Comparison of ENCODE assay signal across 18 cellular contexts in the genomic region with DNA sequence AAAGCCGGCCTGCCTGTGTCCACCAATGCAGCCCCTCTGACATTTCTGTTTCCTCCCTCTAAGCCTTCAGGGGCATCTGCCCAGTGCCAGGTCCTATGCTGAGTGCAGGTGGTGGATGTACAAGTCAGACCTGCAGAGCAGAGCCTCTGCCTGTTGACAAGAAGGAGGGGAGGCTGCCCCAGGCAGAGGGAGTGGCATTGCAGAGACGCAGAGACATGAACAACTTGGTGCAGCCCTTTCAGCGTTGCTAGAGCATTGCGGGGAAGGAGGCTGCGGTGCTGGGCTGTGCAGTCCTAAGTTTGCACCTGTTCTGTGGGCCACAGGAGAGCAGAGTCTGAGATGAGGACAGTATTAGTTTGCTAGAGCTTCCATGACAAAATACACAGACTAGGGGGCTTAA.
"Had no signal": no experiment of that assay in that cellular context is flagged by ENCODE, and none has a peak within 500 bp of the region (broad histone marks: within the 10 kb centered on the region; RNA-seq: fewer than 3 reads in every experiment).

No MANE protein-coding gene starts in this region.

- ATAC-seq: activated T-cell treated with anti-CD3 and anti-CD28 coated beads, Interleukin-2, amount 50 U/mL, for 72 hours; gastroesophageal sphincter; heart left ventricle; lower lobe of right lung; naive thymus-derived CD8-positive, alpha-beta T cell; stimulated activated effector memory CD8-positive, alpha-beta T cell treated with anti-CD3 and anti-CD28 coated beads, Interleukin-12 subunit alpha, Interleukin-12 subunit beta, amount 100 ng/mL, for 72 hours had no signal

- H3K9me3 ChIP-seq: gastroesophageal sphincter, heart left ventricle, lower lobe of right lung, sigmoid colon, stomach, testis, upper lobe of left lung had no signal

- DNase-seq: activated CD4-positive, alpha-beta T cell treated with anti-CD3 and anti-CD28 coated beads, Interleukin-2, amount 50 U/mL, for 1 hour; activated CD4-positive, CD25-positive, alpha-beta regulatory T cell treated with anti-CD3 and anti-CD28 coated beads, Interleukin-2, amount 50 U/mL, for 72 hours; activated effector memory CD4-positive, alpha-beta T cell treated with anti-CD3 and anti-CD28 coated beads, Interleukin-2, amount 50 U/mL, for 16 hours; activated T-cell treated with anti-CD3 and anti-CD28 coated beads, Interleukin-2, amount 50 U/mL, for 72 hours; dorsolateral prefrontal cortex; lower lobe of right lung; naive thymus-derived CD8-positive, alpha-beta T cell; sigmoid colon; stimulated activated CD4-positive, alpha-beta T cell treated with anti-CD3 and anti-CD28 coated beads, Interleukin-4, amount 100 ng/mL, for 24 hours; stomach; T1000; testis had no signal

- H3K79me2 ChIP-seq: parathyroid adenoma had no signal

- H3K4me1 ChIP-seq: gastroesophageal sphincter, lower lobe of right lung, parathyroid adenoma, sigmoid colon, stomach, upper lobe of left lung had no signal

- H3K36me3 ChIP-seq: gastroesophageal sphincter, heart left ventricle, lower lobe of right lung, sigmoid colon, stomach, upper lobe of left lung had no signal

- H3K27ac ChIP-seq: dorsolateral prefrontal cortex, gastroesophageal sphincter, heart left ventricle, lower lobe of right lung, parathyroid adenoma, sigmoid colon, stomach, testis, upper lobe of left lung had no signal

- H3K9ac ChIP-seq: parathyroid adenoma had no signal

- FAIRE-seq: astrocyte had no signal

- H3K27me3 ChIP-seq: dorsolateral prefrontal cortex, stomach, testis, upper lobe of left lung had no signal

- H3K4me3 ChIP-seq: dorsolateral prefrontal cortex, gastroesophageal sphincter, heart left ventricle, lower lobe of right lung, sigmoid colon, stomach, testis, upper lobe of left lung had no signal
